In genomic region chr11:93348931-93349330, GRCh38 we compare ENCODE assay signal across 1 cellular context.
TF ChIP-seq lines count a peak whose summit lies in the region.

No MANE protein-coding gene starts in this region.

TF ChIP-seq in H1, 55 proteins besides CTCF, POLR2A, EP300 and RAD21 (continued from another document):
- no peak for TF ChIP-seq E2F6 (IDR thresholded peaks at IDR 0.05)
- TF ChIP-seq, protein P1, sequence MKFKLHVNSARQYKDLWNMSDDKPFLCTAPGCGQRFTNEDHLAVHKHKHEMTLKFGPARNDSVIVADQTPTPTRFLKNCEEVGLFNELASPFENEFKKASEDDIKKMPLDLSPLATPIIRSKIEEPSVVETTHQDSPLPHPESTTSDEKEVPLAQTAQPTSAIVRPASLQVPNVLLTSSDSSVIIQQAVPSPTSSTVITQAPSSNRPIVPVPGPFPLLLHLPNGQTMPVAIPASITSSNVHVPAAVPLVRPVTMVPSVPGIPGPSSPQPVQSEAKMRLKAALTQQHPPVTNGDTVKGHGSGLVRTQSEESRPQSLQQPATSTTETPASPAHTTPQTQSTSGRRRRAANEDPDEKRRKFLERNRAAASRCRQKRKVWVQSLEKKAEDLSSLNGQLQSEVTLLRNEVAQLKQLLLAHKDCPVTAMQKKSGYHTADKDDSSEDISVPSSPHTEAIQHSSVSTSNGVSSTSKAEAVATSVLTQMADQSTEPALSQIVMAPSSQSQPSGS (IDR thresholded peaks at IDR 0.05; ENCODE audit: low read length) = no peak
- TF ChIP-seq ASH2L (IDR thresholded peaks at IDR 0.05; ENCODE audit: low read length) = no peak
- TF ChIP-seq, protein P2, sequence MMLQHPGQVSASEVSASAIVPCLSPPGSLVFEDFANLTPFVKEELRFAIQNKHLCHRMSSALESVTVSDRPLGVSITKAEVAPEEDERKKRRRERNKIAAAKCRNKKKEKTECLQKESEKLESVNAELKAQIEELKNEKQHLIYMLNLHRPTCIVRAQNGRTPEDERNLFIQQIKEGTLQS (IDR thresholded peaks at IDR 0.05; ENCODE audit: insufficient read depth, low read depth, low read length) = no peak
- no peak for TF ChIP-seq CBX8 (IDR thresholded peaks at IDR 0.05; ENCODE audit: borderline replicate concordance, low read depth, low read length)
- TF ChIP-seq KDM1A (IDR thresholded peaks at IDR 0.05; ENCODE audit: borderline replicate concordance, low read length) = no peak
- TF ChIP-seq HDAC6 (IDR thresholded peaks at IDR 0.05; ENCODE audit: low read depth, low read length) = no peak
- no peak for TF ChIP-seq EZH2 (IDR thresholded peaks at IDR 0.05; ENCODE audit: low read depth, low read length, severe bottlenecking)
- no peak for TF ChIP-seq HDAC2 (IDR thresholded peaks at IDR 0.05; ENCODE audit: borderline replicate concordance in 1 of 2, low read depth in 2 of 2, low read length in 2 of 2)
- no peak for TF ChIP-seq RBBP5 (IDR thresholded peaks at IDR 0.05; ENCODE audit: borderline replicate concordance, low read depth, low read length)
